Comparison of ENCODE assay signal across 1 cellular context in genomic region chr1:225819346-225820192, GRCh38.
TF ChIP-seq lines count a peak whose summit lies in the region.

No MANE protein-coding gene starts in this region.

TF ChIP-seq in H1, 55 proteins besides CTCF, POLR2A, EP300 and RAD21:
- no peak for TF ChIP-seq ZNF274 (IDR thresholded peaks at IDR 0.05; ENCODE audit: borderline replicate concordance, extremely low read depth, low read length)
- no peak for TF ChIP-seq RBBP5 (IDR thresholded peaks at IDR 0.05; ENCODE audit: borderline replicate concordance, low read depth, low read length)
- TF ChIP-seq CHD7 (IDR thresholded peaks at IDR 0.05; ENCODE audit: insufficient replicate concordance, low read length) = no peak
- no peak for TF ChIP-seq SAP30 (IDR thresholded peaks at IDR 0.05; ENCODE audit: insufficient read depth, insufficient replicate concordance, low read length)
- TF ChIP-seq ATF3 (IDR thresholded peaks at IDR 0.05; ENCODE audit: insufficient read depth, low read depth, low read length) = no peak
- TF ChIP-seq TAF1 (IDR thresholded peaks at IDR 0.05; ENCODE audit: low read depth, low read length) = no peak
- TF ChIP-seq TCF12 (IDR thresholded peaks at IDR 0.05; ENCODE audit: low read depth, low read length) = no peak
